18 cellular contexts compared by ENCODE assay signal in genomic region chr10:2994562-2994961, GRCh38.
DNase-seq lines count a peak whose midpoint lies in the region; ATAC-seq and TF ChIP-seq lines count a peak whose summit lies in the region.
"Had no signal": no experiment of that assay in that cellular context is flagged by ENCODE, and none has a peak within 500 bp of the region (broad histone marks: within the 10 kb centered on the region; RNA-seq: fewer than 3 reads in every experiment).

No MANE protein-coding gene starts in this region.

- no peak overlapping the region for H3K9ac ChIP-seq in adipocyte (ENCODE audit: low read length)

- intact Hi-C loops in adrenal gland (cut with DNase I) = no loop called here
- intact Hi-C loops in activated T-helper 2 cell treated with anti-CD3 and anti-CD28 coated beads, Interferon-gamma antibody, Interleukin-2, Interleukin-4, amounts not matched to agents 10 μg/mL and 5 μg/mL and 100 μg/mL, durations not matched to agents 14 hours and 24 hours and 36 hours (cut with micrococcal nuclease) = no loop called here

- peaks cover 4% of the 10 kb centered on the region for H3K9me3 ChIP-seq in adipocyte (ENCODE audit: control insufficient read depth, low read length)
- no peaks in the 10 kb centered on the region for H3K9me3 ChIP-seq in adrenal gland (replicated peaks in 1 of 3)

- H3K27me3 ChIP-seq in adipocyte (replicated peaks; ENCODE audit: control insufficient read depth, insufficient read depth, low read length) (peaks cover 2% of the 10 kb centered on the region), adrenal gland (no peaks in the 10 kb centered on the region)

- H3K36me3 ChIP-seq in adipocyte (ENCODE audit: control insufficient read depth, insufficient read depth, low read length, severe bottlenecking) (no peaks in the 10 kb centered on the region), adrenal gland (replicated peaks in 1 of 2) (no peaks in the 10 kb centered on the region)

- no peaks in the 10 kb centered on the region for H3K9me3 Mint-ChIP-seq in activated T-helper 2 cell treated with anti-CD3 and anti-CD28 coated beads, Interferon-gamma antibody, Interleukin-2, Interleukin-4, amounts not matched to agents 10 μg/mL and 5 μg/mL and 100 μg/mL, durations not matched to agents 14 hours and 24 hours and 36 hours
- no peaks in the 10 kb centered on the region for H3K9me3 Mint-ChIP-seq in natural killer cell treated with Interleukin-12 subunit alpha and Interleukin-12 subunit beta and Interleukin-15 and Interleukin-18, amount 100 ng/mL, for 72 hours

- H3K4me3 ChIP-seq in adipocyte (ENCODE audit: low read length) (no peak overlapping the region), fibroblast of mammary gland (ENCODE audit: control insufficient read depth, low read depth, low read length) (no peak overlapping the region), adrenal gland (no peak overlapping the region)

- 66 to 78% (median 75%) methylated on average over 5 of the region's 5 CpGs for WGBS in adrenal gland, 4 donors

- H3K27ac Mint-ChIP-seq in activated T-helper 2 cell treated with anti-CD3 and anti-CD28 coated beads, Interferon-gamma antibody, Interleukin-2, Interleukin-4, amounts not matched to agents 10 μg/mL and 5 μg/mL and 100 μg/mL, durations not matched to agents 14 hours and 24 hours and 36 hours = no peak overlapping the region
- H3K27ac Mint-ChIP-seq in natural killer cell treated with Interleukin-12 subunit alpha and Interleukin-12 subunit beta and Interleukin-15 and Interleukin-18, amount 100 ng/mL, for 72 hours = no peak overlapping the region

- no peaks in the 10 kb centered on the region for H3K4me1 Mint-ChIP-seq in activated T-helper 2 cell treated with anti-CD3 and anti-CD28 coated beads, Interferon-gamma antibody, Interleukin-2, Interleukin-4, amounts not matched to agents 10 μg/mL and 5 μg/mL and 100 μg/mL, durations not matched to agents 14 hours and 24 hours and 36 hours (ENCODE audit: low read depth)
- H3K4me1 Mint-ChIP-seq in natural killer cell treated with Interleukin-12 subunit alpha and Interleukin-12 subunit beta and Interleukin-15 and Interleukin-18, amount 100 ng/mL, for 72 hours (ENCODE audit: low read depth in 2 of 2) = no peaks in the 10 kb centered on the region

- DNase-seq in AG20443 (ENCODE audit: low spot score) = peak; percentile 66
- peak; percentile 79 for DNase-seq in adipocyte (ENCODE audit: low read depth)
- peak; percentile 52 for DNase-seq in fibroblast of mammary gland (ENCODE audit: low read depth)
- DNase-seq in renal cortical epithelial cell (ENCODE audit: low read depth) = peak; percentile 58
- DNase-seq in adrenal gland = no peak
- no peak for DNase-seq in 8988T
- no peak for DNase-seq in activated T-helper 2 cell treated with anti-CD3 and anti-CD28 coated beads, Interferon-gamma antibody, Interleukin-2, Interleukin-4, amounts not matched to agents 10 μg/mL and 5 μg/mL and 100 μg/mL, durations not matched to agents 14 hours and 24 hours and 36 hours (ENCODE audit: low spot score)
- no peak for DNase-seq in natural killer cell treated with Interleukin-12 subunit alpha and Interleukin-12 subunit beta and Interleukin-15 and Interleukin-18, amount 100 ng/mL, for 72 hours (ENCODE audit: low spot score)
- DNase-seq: ACHN, C1 segment of cervical spinal cord, DMS53, Kasumi-1, NCI-H1105 treated with DMSO at 0.1 percent for 48 hours, NCI-H187 treated with DMSO at 0.1 percent for 48 hours, NCI-H446, NCI-H748 treated with DMSO at 0.1 percent for 48 hours, SHP77 had no signal

- H3K27me3 Mint-ChIP-seq in activated T-helper 2 cell treated with anti-CD3 and anti-CD28 coated beads, Interferon-gamma antibody, Interleukin-2, Interleukin-4, amounts not matched to agents 10 μg/mL and 5 μg/mL and 100 μg/mL, durations not matched to agents 14 hours and 24 hours and 36 hours (ENCODE audit: low read depth) = peaks cover 4% of the 10 kb centered on the region
- peaks cover 18 to 28% of the 10 kb centered on the region in 2 donors for H3K27me3 Mint-ChIP-seq in natural killer cell treated with Interleukin-12 subunit alpha and Interleukin-12 subunit beta and Interleukin-15 and Interleukin-18, amount 100 ng/mL, for 72 hours

- no peak for TF ChIP-seq POLR2A in adrenal gland (IDR thresholded peaks at IDR 0.05)

- no peak overlapping the region for H3K27ac ChIP-seq in adrenal gland

- TF ChIP-seq CTCF in fibroblast of mammary gland (conservative IDR thresholded peaks at IDR 0.05; ENCODE audit: control insufficient read depth, insufficient read depth, low read depth, low read length) = no peak
- no peak for TF ChIP-seq CTCF in adrenal gland (IDR thresholded peaks at IDR 0.05)

- no peak for ATAC-seq in natural killer cell treated with Interleukin-12 subunit alpha and Interleukin-12 subunit beta and Interleukin-15 and Interleukin-18, amount 100 ng/mL, for 72 hours
- ATAC-seq: Panc1 had no signal

- H3K36me3 Mint-ChIP-seq in activated T-helper 2 cell treated with anti-CD3 and anti-CD28 coated beads, Interferon-gamma antibody, Interleukin-2, Interleukin-4, amounts not matched to agents 10 μg/mL and 5 μg/mL and 100 μg/mL, durations not matched to agents 14 hours and 24 hours and 36 hours (ENCODE audit: low read depth) = no peaks in the 10 kb centered on the region
- H3K36me3 Mint-ChIP-seq in natural killer cell treated with Interleukin-12 subunit alpha and Interleukin-12 subunit beta and Interleukin-15 and Interleukin-18, amount 100 ng/mL, for 72 hours = no peaks in the 10 kb centered on the region

- H3K4me1 ChIP-seq in adipocyte (ENCODE audit: control insufficient read depth, insufficient read depth, low read length) (no peaks in the 10 kb centered on the region), adrenal gland (replicated peaks in 1 of 2) (no peaks in the 10 kb centered on the region)

- no peak overlapping the region for H3K4me3 Mint-ChIP-seq in activated T-helper 2 cell treated with anti-CD3 and anti-CD28 coated beads, Interferon-gamma antibody, Interleukin-2, Interleukin-4, amounts not matched to agents 10 μg/mL and 5 μg/mL and 100 μg/mL, durations not matched to agents 14 hours and 24 hours and 36 hours (ENCODE audit: low read depth)
- H3K4me3 Mint-ChIP-seq in natural killer cell treated with Interleukin-12 subunit alpha and Interleukin-12 subunit beta and Interleukin-15 and Interleukin-18, amount 100 ng/mL, for 72 hours = no peak overlapping the region

Comparison
In these comparisons a context has a peak if more than half of its experiments do, and no peak if none do; other contexts are left out.
1. DNase-seq: peak in AG20443 (single experiment), adipocyte (single experiment), fibroblast of mammary gland (single experiment) and renal cortical epithelial cell (single experiment); none in adrenal gland (0 of 7), 8988T (single experiment), activated T-helper 2 cell treated with anti-CD3 and anti-CD28 coated beads, Interferon-gamma antibody, Interleukin-2, Interleukin-4, amounts not matched to agents 10 μg/mL and 5 μg/mL and 100 μg/mL, durations not matched to agents 14 hours and 24 hours and 36 hours (single experiment) and natural killer cell treated with Interleukin-12 subunit alpha and Interleukin-12 subunit beta and Interleukin-15 and Interleukin-18, amount 100 ng/mL, for 72 hours (single experiment).